In genomic region chr9:41357350-41357748, GRCh38 we compare ENCODE assay signal across 8 cellular contexts.
DNase-seq lines count a peak whose midpoint lies in the region; ATAC-seq lines count a peak whose summit lies in the region.
"Not testable (repeated sequence)": the region's sequence is repeated elsewhere in the genome, so short reads cannot be mapped to it uniquely, and the experiment has no call there.

No MANE protein-coding gene starts in this region.

- intact Hi-C loops in Right ventricle myocardium superior (cut with DNase I): not testable (repeated sequence)

- not testable (repeated sequence) for ATAC-seq in CD4-positive, CD25-positive, alpha-beta regulatory T cell (ENCODE audit: low read depth in 2 of 2); T-helper 17 cell; activated CD8-positive, alpha-beta memory T cell treated with anti-CD3 and anti-CD28 coated beads, Interleukin-2, amount 10 ng/mL, durations not matched to agents 7 days and 5 days; Right ventricle myocardium superior (ENCODE audit: poor library complexity); naive thymus-derived CD8-positive, alpha-beta T cell; stimulated activated naive CD8-positive, alpha-beta T cell treated with anti-CD3 and anti-CD28 coated beads, Interleukin-15, amount 100 ng/mL, for 72 hours

- peaks cover 0 to 11% (median 0%) of the 10 kb centered on the region in 4 donors for H3K4me1 Mint-ChIP-seq in CD4-positive, CD25-positive, alpha-beta regulatory T cell
- H3K4me1 Mint-ChIP-seq in IgD-negative memory B cell; T-helper 17 cell; activated CD8-positive, alpha-beta memory T cell treated with anti-CD3 and anti-CD28 coated beads, Interleukin-2, amount 10 ng/mL, durations not matched to agents 7 days and 5 days; activated naive CD8-positive, alpha-beta T cell (ENCODE audit: low read depth); naive thymus-derived CD8-positive, alpha-beta T cell; stimulated activated naive CD8-positive, alpha-beta T cell treated with anti-CD3 and anti-CD28 coated beads, Interleukin-15, amount 100 ng/mL, for 72 hours: not testable (repeated sequence)

- POLR2A ChIA-PET in naive thymus-derived CD8-positive, alpha-beta T cell (lab: Charles Lee): not testable (repeated sequence)

- not testable (repeated sequence) for H3K36me3 ChIP-seq in CD4-positive, CD25-positive, alpha-beta regulatory T cell (ENCODE audit: control insufficient read depth, insufficient read depth, low read length)

- CTCF ChIA-PET in activated CD8-positive, alpha-beta memory T cell treated with anti-CD3 and anti-CD28 coated beads, Interleukin-2, amount 10 ng/mL, durations not matched to agents 7 days and 5 days (lab: Charles Lee): not testable (repeated sequence)

- not testable (repeated sequence) for H3K27me3 Mint-ChIP-seq in CD4-positive, CD25-positive, alpha-beta regulatory T cell; IgD-negative memory B cell; T-helper 17 cell; activated CD8-positive, alpha-beta memory T cell treated with anti-CD3 and anti-CD28 coated beads, Interleukin-2, amount 10 ng/mL, durations not matched to agents 7 days and 5 days; activated naive CD8-positive, alpha-beta T cell; naive thymus-derived CD8-positive, alpha-beta T cell; stimulated activated naive CD8-positive, alpha-beta T cell treated with anti-CD3 and anti-CD28 coated beads, Interleukin-15, amount 100 ng/mL, for 72 hours

- peak overlapping the region in 3 of 4 donors; percentile 69 to 92 (median 77) for H3K4me3 Mint-ChIP-seq in CD4-positive, CD25-positive, alpha-beta regulatory T cell
- H3K4me3 Mint-ChIP-seq in IgD-negative memory B cell: peak overlapping the region in 3 of 4 donors; percentile 69 to 97 (median 74)
- H3K4me3 Mint-ChIP-seq in T-helper 17 cell: peak overlapping the region; percentile 78
- H3K4me3 Mint-ChIP-seq in activated CD8-positive, alpha-beta memory T cell treated with anti-CD3 and anti-CD28 coated beads, Interleukin-2, amount 10 ng/mL, durations not matched to agents 7 days and 5 days: peak overlapping the region; percentile 99
- peak overlapping the region; percentile 97 for H3K4me3 Mint-ChIP-seq in activated naive CD8-positive, alpha-beta T cell
- peak overlapping the region in 9 of 10 donors; percentile 9 to 99 (median 64) for H3K4me3 Mint-ChIP-seq in naive thymus-derived CD8-positive, alpha-beta T cell
- peak overlapping the region; percentile 84 to 98 for H3K4me3 Mint-ChIP-seq in stimulated activated naive CD8-positive, alpha-beta T cell treated with anti-CD3 and anti-CD28 coated beads, Interleukin-15, amount 100 ng/mL, for 72 hours

- not testable (repeated sequence) for H3K27ac Mint-ChIP-seq in CD4-positive, CD25-positive, alpha-beta regulatory T cell; T-helper 17 cell; activated naive CD8-positive, alpha-beta T cell; stimulated activated naive CD8-positive, alpha-beta T cell treated with anti-CD3 and anti-CD28 coated beads, Interleukin-15, amount 100 ng/mL, for 72 hours
- H3K27ac Mint-ChIP-seq in IgD-negative memory B cell: peak overlapping the region in 1 of 3 donors; percentile 75
- peak overlapping the region; percentile 65 for H3K27ac Mint-ChIP-seq in activated CD8-positive, alpha-beta memory T cell treated with anti-CD3 and anti-CD28 coated beads, Interleukin-2, amount 10 ng/mL, durations not matched to agents 7 days and 5 days
- H3K27ac Mint-ChIP-seq in naive thymus-derived CD8-positive, alpha-beta T cell: peak overlapping the region in 2 of 10 donors; percentile 9 to 70

- not testable (repeated sequence) for H3K4me1 ChIP-seq in CD4-positive, CD25-positive, alpha-beta regulatory T cell (ENCODE audit: control insufficient read depth, insufficient read depth, low read length, poor library complexity, severe bottlenecking)

- H3K36me3 Mint-ChIP-seq in CD4-positive, CD25-positive, alpha-beta regulatory T cell; IgD-negative memory B cell; T-helper 17 cell (ENCODE audit: low read depth); activated CD8-positive, alpha-beta memory T cell treated with anti-CD3 and anti-CD28 coated beads, Interleukin-2, amount 10 ng/mL, durations not matched to agents 7 days and 5 days; activated naive CD8-positive, alpha-beta T cell; naive thymus-derived CD8-positive, alpha-beta T cell: not testable (repeated sequence)

- H3K27me3 ChIP-seq in CD4-positive, CD25-positive, alpha-beta regulatory T cell (ENCODE audit: control insufficient read depth, insufficient read depth, low read length): not testable (repeated sequence)

- DNase-seq in CD4-positive, CD25-positive, alpha-beta regulatory T cell; T-helper 17 cell; activated CD8-positive, alpha-beta memory T cell treated with anti-CD3 and anti-CD28 coated beads, Interleukin-2, amount 10 ng/mL, durations not matched to agents 7 days and 5 days; stimulated activated naive CD8-positive, alpha-beta T cell treated with anti-CD3 and anti-CD28 coated beads, Interleukin-15, amount 100 ng/mL, for 72 hours: not testable (repeated sequence)
- DNase-seq in Right ventricle myocardium superior: peak; percentile 27
- peak in 1 of 10 donors; percentile 9 for DNase-seq in naive thymus-derived CD8-positive, alpha-beta T cell

- H3K27ac ChIP-seq in CD4-positive, CD25-positive, alpha-beta regulatory T cell (ENCODE audit: insufficient read depth, low read length, poor library complexity, severe bottlenecking): not testable (repeated sequence)

- not testable (repeated sequence) for H3K9me3 ChIP-seq in CD4-positive, CD25-positive, alpha-beta regulatory T cell (ENCODE audit: control insufficient read depth in 2 of 2, low read length in 2 of 2); T-helper 17 cell (ENCODE audit: control insufficient read depth, low read length, poor library complexity, severe bottlenecking)

- not testable (repeated sequence) for H3K9me3 Mint-ChIP-seq in CD4-positive, CD25-positive, alpha-beta regulatory T cell; IgD-negative memory B cell; activated CD8-positive, alpha-beta memory T cell treated with anti-CD3 and anti-CD28 coated beads, Interleukin-2, amount 10 ng/mL, durations not matched to agents 7 days and 5 days (ENCODE audit: low read depth); activated naive CD8-positive, alpha-beta T cell (ENCODE audit: low read depth); naive thymus-derived CD8-positive, alpha-beta T cell; stimulated activated naive CD8-positive, alpha-beta T cell treated with anti-CD3 and anti-CD28 coated beads, Interleukin-15, amount 100 ng/mL, for 72 hours

- H3K4me3 ChIP-seq in CD4-positive, CD25-positive, alpha-beta regulatory T cell (ENCODE audit: low read depth, low read length): not testable (repeated sequence)
